26 cellular contexts compared by ENCODE assay signal in the genomic region with DNA sequence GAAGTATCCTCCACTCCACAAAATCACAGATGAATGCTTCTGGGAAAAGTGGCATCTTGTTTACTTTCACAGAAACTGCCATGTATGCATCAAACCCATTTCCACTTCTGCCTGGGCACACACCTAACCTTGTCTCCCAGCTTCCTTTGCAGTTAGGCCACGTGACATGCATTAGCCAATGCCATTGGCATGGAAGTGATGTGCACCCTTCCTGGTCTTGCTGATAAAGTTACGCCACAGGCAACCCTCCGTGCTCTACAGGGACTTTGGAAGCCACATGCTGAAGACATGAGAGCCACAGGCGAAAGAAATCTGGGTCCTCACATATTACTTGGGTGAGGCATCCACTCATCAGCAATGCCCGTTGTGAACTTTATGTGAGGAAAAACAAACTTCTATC.
"Had no signal": no experiment of that assay in that cellular context is flagged by ENCODE, and none has a peak within 500 bp of the region (broad histone marks: within the 10 kb centered on the region; RNA-seq: fewer than 3 reads in every experiment).

No MANE protein-coding gene starts in this region.

- H3K79me2 ChIP-seq: hepatocyte, parathyroid adenoma had no signal

- H3K4me2 ChIP-seq: hepatocyte, smooth muscle cell had no signal

- H3K4me1 Mint-ChIP-seq: memory B cell; naive thymus-derived CD8-positive, alpha-beta T cell; neural crest cell; stimulated activated memory B cell treated with anti-CD40 and anti-IgM and Interleukin-4, amounts not matched to agents 10 μg/mL and 1 μg/mL and 100 μg/mL, for 72 hours had no signal

- H3K36me3 ChIP-seq: heart right ventricle, left ventricle myocardium inferior, right atrium auricular region, right lobe of liver, stomach, thyroid gland, transverse colon, upper lobe of left lung had no signal

- H3K27ac ChIP-seq: hepatocyte, left ventricle myocardium inferior, parathyroid adenoma, right atrium auricular region, right lobe of liver, stomach, testis, thyroid gland, transverse colon, upper lobe of left lung had no signal

- ATAC-seq: naive thymus-derived CD8-positive, alpha-beta T cell; right lobe of liver; stimulated activated memory B cell treated with anti-CD40 and anti-IgM and Interleukin-4, amounts not matched to agents 10 μg/mL and 1 μg/mL and 100 μg/mL, for 72 hours; stimulated activated naive CD8-positive, alpha-beta T cell treated with anti-CD3 and anti-CD28 coated beads, Interleukin-15, Interleukin-2, amounts not matched to agents 100 U/mL and 50 U/mL, for 24 hours had no signal

- H3K4me3 ChIP-seq: heart right ventricle, hepatocyte, left ventricle myocardium inferior, lung, right atrium auricular region, right lobe of liver, smooth muscle cell, stomach, testis, thyroid gland, transverse colon, upper lobe of left lung had no signal

- H3K4me1 ChIP-seq: parathyroid adenoma, right atrium auricular region, right lobe of liver, stomach, testis, thyroid gland, transverse colon, upper lobe of left lung had no signal

- H3K9me3 ChIP-seq: right atrium auricular region, right lobe of liver, stomach, testis, thyroid gland, transverse colon, upper lobe of left lung had no signal

- H3K4me3 Mint-ChIP-seq: memory B cell; naive thymus-derived CD8-positive, alpha-beta T cell; nephron; neural crest cell; stimulated activated memory B cell treated with anti-CD40 and anti-IgM and Interleukin-4, amounts not matched to agents 10 μg/mL and 1 μg/mL and 100 μg/mL, for 72 hours had no signal

- H3K9ac ChIP-seq: parathyroid adenoma had no signal

- H2AFZ ChIP-seq: hepatocyte, parathyroid adenoma had no signal

- H3K27me3 ChIP-seq: heart right ventricle, hepatocyte, right atrium auricular region, right lobe of liver, stomach, testis, thyroid gland, transverse colon, upper lobe of left lung had no signal

- H3K36me3 Mint-ChIP-seq: memory B cell; stimulated activated memory B cell treated with anti-CD40 and anti-IgM and Interleukin-4, amounts not matched to agents 10 μg/mL and 1 μg/mL and 100 μg/mL, for 72 hours had no signal

- H3K27ac Mint-ChIP-seq: memory B cell; naive thymus-derived CD8-positive, alpha-beta T cell; stimulated activated memory B cell treated with anti-CD40 and anti-IgM and Interleukin-4, amounts not matched to agents 10 μg/mL and 1 μg/mL and 100 μg/mL, for 72 hours had no signal

- DNase-seq: heart right ventricle; islet precursor cell; left ventricle myocardium inferior; midbrain; naive thymus-derived CD8-positive, alpha-beta T cell; nucleus accumbens; right lobe of liver; stimulated activated CD4-positive, alpha-beta T cell treated with anti-CD3 and anti-CD28 coated beads, Interleukin-1b, Interleukin-23, amount 100 ng/mL, for 48 hours; stimulated activated CD4-positive, alpha-beta T cell treated with anti-CD3 and anti-CD28 coated beads, Interleukin-2, amount 100 ng/mL, for 48 hours; stimulated activated CD4-positive, alpha-beta T cell treated with anti-CD3 and anti-CD28 coated beads, Interleukin-4, amount 100 ng/mL, for 4 hours; stimulated activated CD8-positive, alpha-beta memory T cell treated with anti-CD3 and anti-CD28 coated beads, Interleukin-4, amount 100 ng/mL, for 48 hours; stimulated activated naive CD8-positive, alpha-beta T cell treated with anti-CD3 and anti-CD28 coated beads, Interleukin-15, Interleukin-2, amounts not matched to agents 100 U/mL and 50 U/mL, for 24 hours; stomach; testis; thyroid gland; transverse colon; upper lobe of left lung had no signal
